In genomic region chr6:160015778-160016684, GRCh38 we compare ENCODE assay signal across 11 cellular contexts. TPM values are rescaled to one million over a fixed set of nuclear protein-coding genes. Genes with fewer than 3 reads are reported as not detected.
DNase-seq lines count a peak whose midpoint lies in the region; ATAC-seq and TF ChIP-seq lines count a peak whose summit lies in the region.
"Had no signal": no experiment of that assay in that cellular context is flagged by ENCODE, and none has a peak within 500 bp of the region (broad histone marks: within the 10 kb centered on the region; RNA-seq: fewer than 3 reads in every experiment).

No MANE protein-coding gene starts in this region.

- H3K27me3 Mint-ChIP-seq in activated T-cell treated with anti-CD3 and anti-CD28 coated beads, Interleukin-2, amount 50 U/mL, for 24 hours = no peaks in the 10 kb centered on the region
- H3K27me3 Mint-ChIP-seq: IgD-negative memory B cell had no signal

- H3K4me3 ChIP-seq in vagina (no peak overlapping the region), HAP-1 (no peak overlapping the region)
- H3K4me3 ChIP-seq: sigmoid colon had no signal

- H3K9me3 Mint-ChIP-seq in activated T-cell treated with anti-CD3 and anti-CD28 coated beads, Interleukin-2, amount 50 U/mL, for 24 hours = no peaks in the 10 kb centered on the region

- peak; percentile 4 to 25 for DNase-seq in stimulated activated CD4-positive, alpha-beta T cell treated with anti-CD3 and anti-CD28 coated beads, Interleukin-2, amount 100 ng/mL, for 48 hours
- no peak for DNase-seq in stimulated activated CD4-positive, alpha-beta T cell treated with anti-CD3 and anti-CD28 coated beads, Interleukin-12 subunit alpha, Interleukin-12 subunit beta, amount 100 ng/mL, for 4 hours
- DNase-seq in activated T-cell treated with anti-CD3 and anti-CD28 coated beads, Interleukin-2, amount 50 U/mL, for 24 hours = peak; percentile 44
- DNase-seq in left colon (no peak), vagina (ENCODE audit: extremely low spot score in 2 of 2) (no peak), HAP-1 (ENCODE audit: low spot score in 2 of 2) (no peak), pons (ENCODE audit: low spot score) (no peak)
- DNase-seq: NCI-H1930, sigmoid colon had no signal

- peaks cover 91% of the 10 kb centered on the region for H3K36me3 Mint-ChIP-seq in activated T-cell treated with anti-CD3 and anti-CD28 coated beads, Interleukin-2, amount 50 U/mL, for 24 hours (ENCODE audit: low read depth)

- H3K4me1 Mint-ChIP-seq in activated T-cell treated with anti-CD3 and anti-CD28 coated beads, Interleukin-2, amount 50 U/mL, for 24 hours (ENCODE audit: low read depth) = peaks cover 71% of the 10 kb centered on the region

- TF ChIP-seq CTCF in vagina (IDR thresholded peaks at IDR 0.05) = no peak

- H3K4me3 Mint-ChIP-seq in activated T-cell treated with anti-CD3 and anti-CD28 coated beads, Interleukin-2, amount 50 U/mL, for 24 hours = peak overlapping the region; percentile 25
- H3K4me3 Mint-ChIP-seq: IgD-negative memory B cell had no signal

- peak overlapping the region; percentile 87 for H3K27ac Mint-ChIP-seq in activated T-cell treated with anti-CD3 and anti-CD28 coated beads, Interleukin-2, amount 50 U/mL, for 24 hours

- TF ChIP-seq POLR2A in vagina (IDR thresholded peaks at IDR 0.05) = no peak

- in situ Hi-C loops in HAP-1 (cut with MboI; ENCODE audit: low sequenced_read_pairs) = no loop called here

- ATAC-seq in left colon (peak; percentile 62), GM18867 (IDR thresholded peaks at IDR 0.05; ENCODE audit: unreplicated experiment) (no peak)

- H3K9me3 ChIP-seq in vagina = no peaks in the 10 kb centered on the region
- no peaks in the 10 kb centered on the region for H3K9me3 ChIP-seq in HAP-1
- H3K9me3 ChIP-seq: sigmoid colon had no signal

- peaks cover 2% of the 10 kb centered on the region for H3K4me1 ChIP-seq in vagina
- H3K4me1 ChIP-seq in HAP-1 = no peaks in the 10 kb centered on the region
- H3K4me1 ChIP-seq: sigmoid colon had no signal

- no peaks in the 10 kb centered on the region for H3K27me3 ChIP-seq in vagina
- H3K27me3 ChIP-seq in HAP-1 (ENCODE audit: low read depth) = no peaks in the 10 kb centered on the region
- H3K27me3 ChIP-seq: sigmoid colon had no signal

- intact Hi-C loops in left colon (cut with DNase I, micrococcal nuclease) = no loop called here
- intact Hi-C loops in vagina (cut with DNase I) = no loop called here

- H3K27ac ChIP-seq in vagina = peak overlapping the region; percentile 18
- H3K27ac ChIP-seq: sigmoid colon had no signal

- H3K36me3 ChIP-seq in vagina = peaks cover 0 to 27% of the 10 kb centered on the region in 2 donors
- H3K36me3 ChIP-seq in HAP-1 (replicated peaks) = peaks cover 15% of the 10 kb centered on the region; the same call in 1 of the 2 replicates

RNA-seq across cellular contexts. Expression of gene IGF2R, which starts 47.1 kb away (rescaled TPM):
- total RNA-seq in left colon (100 to 1,000 TPM in 1 of 2 donors, 10 to 100 TPM in 1; 97.3 to 100 TPM), vagina (73.4 TPM)

Comparison
In these comparisons a context has a peak if more than half of its experiments do, and no peak if none do; other contexts are left out.
1. DNase-seq: peak in stimulated activated CD4-positive, alpha-beta T cell treated with anti-CD3 and anti-CD28 coated beads, Interleukin-2, amount 100 ng/mL, for 48 hours (2 of 2) and activated T-cell treated with anti-CD3 and anti-CD28 coated beads, Interleukin-2, amount 50 U/mL, for 24 hours (single experiment); none in stimulated activated CD4-positive, alpha-beta T cell treated with anti-CD3 and anti-CD28 coated beads, Interleukin-12 subunit alpha, Interleukin-12 subunit beta, amount 100 ng/mL, for 4 hours (single experiment), left colon (0 of 2), vagina (0 of 2), HAP-1 (0 of 2) and pons (single experiment).